ENCODE assay signal across 1 cellular context in genomic region chr3:67655364-67656121, GRCh38.
TF ChIP-seq lines count a peak whose summit lies in the region.

No MANE protein-coding gene starts in this region.

TF ChIP-seq in GM12878, 131 proteins besides CTCF, POLR2A, EP300 and RAD21 (continued from another document and continues in another):
- TF ChIP-seq JUND (IDR thresholded peaks at IDR 0.05; ENCODE audit: low read depth, low read length) (no peak), ZBTB11 (CRISPR knock-in tag; IDR thresholded peaks at IDR 0.05) (no peak), ZSCAN29 (IDR thresholded peaks at IDR 0.05) (no peak), BCL3 (IDR thresholded peaks at IDR 0.05; ENCODE audit: borderline replicate concordance, insufficient read depth, low read depth, low read length, poor library complexity, severe bottlenecking) (peak; percentile 24), CEBPB (IDR thresholded peaks at IDR 0.05; ENCODE audit: borderline replicate concordance in 1 of 2, low read depth in 2 of 2, low read length in 2 of 2) (no peak), MXI1 (IDR thresholded peaks at IDR 0.05; ENCODE audit: low read depth, low read length) (no peak), RUNX3 (IDR thresholded peaks at IDR 0.05; ENCODE audit: low read length) (peak; percentile 94), MTA3 (IDR thresholded peaks at IDR 0.05; ENCODE audit: borderline replicate concordance, low read length) (peak; percentile 58; the same call in 1 of the 2 replicates), CHD1 (IDR thresholded peaks at IDR 0.05; ENCODE audit: low read depth, low read length) (no peak), STAT3 (IDR thresholded peaks at IDR 0.05; ENCODE audit: low read depth, low read length) (no peak), ESRRA (IDR thresholded peaks at IDR 0.05; ENCODE audit: low read length) (no peak), BACH1 (IDR thresholded peaks at IDR 0.05; ENCODE audit: borderline replicate concordance) (no peak), RELB (IDR thresholded peaks at IDR 0.05; ENCODE audit: low read depth) (0 out of 2 replicates have a peak, but pooled peaks have one; percentile 47), RBBP5 (conservative IDR thresholded peaks at IDR 0.05) (no peak), RAD51 (IDR thresholded peaks at IDR 0.05) (no peak), CHD2 (IDR thresholded peaks at IDR 0.05; ENCODE audit: borderline replicate concordance, low read depth, low read length) (no peak), EGR1 (IDR thresholded peaks at IDR 0.05; ENCODE audit: borderline replicate concordance in 1 of 2, low read depth in 2 of 2, low read length in 2 of 2) (no peak), CREM (IDR thresholded peaks at IDR 0.05; ENCODE audit: low read depth) (peak; percentile 61), BMI1 (IDR thresholded peaks at IDR 0.05; ENCODE audit: borderline replicate concordance) (no peak; the same call in 1 of the 2 replicates), HSF1 (IDR thresholded peaks at IDR 0.05; ENCODE audit: low read depth, low read length) (no peak), USF1 (IDR thresholded peaks at IDR 0.05; ENCODE audit: borderline replicate concordance, extremely low read length, insufficient read depth, low read depth, low read length) (no peak), ETV6 (conservative IDR thresholded peaks at IDR 0.05 in 1 of 2, IDR thresholded peaks at IDR 0.05 in 1 of 2; ENCODE audit: borderline replicate concordance in 1 of 2, low read depth in 1 of 2) (peak in 1 of 2 experiments; percentile 67; a peak in 1 of 4 replicates), RFX5 (IDR thresholded peaks at IDR 0.05; ENCODE audit: low read depth, low read length) (no peak), ZNF274 (IDR thresholded peaks at IDR 0.05; ENCODE audit: insufficient read depth, insufficient read length) (no peak), ZNF207 (IDR thresholded peaks at IDR 0.05; ENCODE audit: borderline replicate concordance) (peak; percentile 58; the same call in 1 of the 2 replicates), POLR2AphosphoS5 (IDR thresholded peaks at IDR 0.05; ENCODE audit: low read length) (peak; percentile 84), HDAC6 (IDR thresholded peaks at IDR 0.05; ENCODE audit: unreplicated experiment) (no peak), TBL1XR1 (IDR thresholded peaks at IDR 0.05; ENCODE audit: low read depth, low read length) (no peak; the same call in 1 of the 2 replicates), ZNF687 (IDR thresholded peaks at IDR 0.05) (no peak), HCFC1 (IDR thresholded peaks at IDR 0.05; ENCODE audit: low read length) (no peak), PML (IDR thresholded peaks at IDR 0.05; ENCODE audit: low read length) (no peak; the same call in none of the 2 replicates), FOXK2 (IDR thresholded peaks at IDR 0.05) (no peak), USF2 (IDR thresholded peaks at IDR 0.05; ENCODE audit: borderline replicate concordance, low read depth, low read length) (no peak), FOS (IDR thresholded peaks at IDR 0.05; ENCODE audit: borderline replicate concordance, extremely low read depth, insufficient read length) (peak; percentile 3), IRF4 (IDR thresholded peaks at IDR 0.05; ENCODE audit: low read depth, low read length) (no peak), ZNF217 (IDR thresholded peaks at IDR 0.05) (no peak), STAT1 (conservative IDR thresholded peaks at IDR 0.05) (no peak), JUNB (IDR thresholded peaks at IDR 0.05) (peak; percentile 33), TCF3 (IDR thresholded peaks at IDR 0.05; ENCODE audit: borderline replicate concordance, insufficient read depth, low read depth, low read length) (peak; percentile 35; the same call in 1 of the 2 replicates), ZNF622 (IDR thresholded peaks at IDR 0.05) (no peak), NBN (IDR thresholded peaks at IDR 0.05) (peak; percentile 38; the same call in 1 of the 2 replicates), SPI1 (IDR thresholded peaks at IDR 0.05; ENCODE audit: borderline replicate concordance, insufficient read depth, low read depth, low read length) (no peak), ZNF592 (IDR thresholded peaks at IDR 0.05) (no peak), TARDBP (IDR thresholded peaks at IDR 0.05; ENCODE audit: borderline replicate concordance) (no peak; the same call in 1 of the 2 replicates), ZNF384 (IDR thresholded peaks at IDR 0.05; ENCODE audit: borderline replicate concordance, low read depth, low read length) (no peak)
